11 cellular contexts compared by ENCODE assay signal in genomic region chr1:117077267-117077666, GRCh38. TPM values are rescaled to one million over a fixed set of nuclear protein-coding genes. Genes with fewer than 3 reads are reported as not detected.
DNase-seq lines count a peak whose midpoint lies in the region; ATAC-seq, FAIRE-seq and TF ChIP-seq lines count a peak whose summit lies in the region.
"Had no signal": no experiment of that assay in that cellular context is flagged by ENCODE, and none has a peak within 500 bp of the region (broad histone marks: within the 10 kb centered on the region; RNA-seq: fewer than 3 reads in every experiment).

No MANE protein-coding gene starts in this region.

- no TSS peak for BruUV-seq in GM12878 (replicated peaks; lab: Mats Ljungman, UMichigan)

- H3K79me2 ChIP-seq in GM12878 (ENCODE audit: control insufficient read depth, insufficient read depth, low read length) (peaks cover 3% of the 10 kb centered on the region), osteoblast (ENCODE audit: insufficient read depth, low read length) (no peaks in the 10 kb centered on the region)

- FAIRE-seq in GM12878 (lab: Jason Lieb, UNC) = no peak

- H2AFZ ChIP-seq in GM12878 (ENCODE audit: control insufficient read depth, low read depth, low read length) (no peak overlapping the region), osteoblast (ENCODE audit: low read length) (no peak overlapping the region)

- H3K4me3 ChIP-seq in GM12878 (no peak overlapping the region), osteoblast (ENCODE audit: insufficient read depth, low read length) (no peak overlapping the region)
- H3K4me3 ChIP-seq: sigmoid colon had no signal

- H3K4me1 ChIP-seq in GM12878 (ENCODE audit: control insufficient read depth, insufficient read depth, low read length) (no peaks in the 10 kb centered on the region), osteoblast (ENCODE audit: insufficient read depth, low read length) (peaks cover 14% of the 10 kb centered on the region)

- in situ Hi-C loops in GM12878 (cut with MboI) = loop anchor here (10.0 kb wide), 1 partner anchor 692 kb away; no protein-coding TSS in a partner anchor

- H3K27ac ChIP-seq in GM12878 (ENCODE audit: control insufficient read depth, insufficient read depth) (no peak overlapping the region), osteoblast (ENCODE audit: low read depth, low read length) (peak overlapping the region; percentile 61)
- H3K27ac ChIP-seq: sigmoid colon had no signal

- H4K20me1 ChIP-seq in GM12878 (ENCODE audit: control insufficient read depth, insufficient read depth) (no peaks in the 10 kb centered on the region), osteoblast (ENCODE audit: insufficient read depth, low read length) (no peaks in the 10 kb centered on the region)

- RAD21 ChIA-PET in GM12878 (lab: Charles Lee; ENCODE audit: unreplicated experiment) = no interaction called here

- TF ChIP-seq CTCF in GM12878 (IDR thresholded peaks at IDR 0.05 in 2 of 3, conservative IDR thresholded peaks at IDR 0.05 in 1 of 3; ENCODE audit: control insufficient read depth in 2 of 3, extremely low read depth in 1 of 3, insufficient read depth in 1 of 3, low read depth in 3 of 3, low read length in 3 of 3) (no peak), osteoblast (IDR thresholded peaks at IDR 0.05; ENCODE audit: extremely low read depth, low read depth, low read length) (no peak)

- POLR2A ChIA-PET in GM12878 (lab: Charles Lee) = no interaction called here

- SMC1A ChIA-PET in GM12878 (lab: Charles Lee; ENCODE audit: uncharacterized antibody, unreplicated experiment) = interaction anchor here (0.9 kb wide), 1 partner anchor 52 kb away, joined by 3 read pairs; no protein-coding TSS in a partner anchor

- no peaks in the 10 kb centered on the region for H3K9me3 ChIP-seq in GM12878 (replicated peaks; ENCODE audit: control insufficient read depth, insufficient read depth, low read length)
- H3K9me3 ChIP-seq in osteoblast (ENCODE audit: low read depth, low read length) = no peaks in the 10 kb centered on the region
- H3K9me3 ChIP-seq: sigmoid colon had no signal

- peak; percentile 27; the same call in 2 of the 3 replicates for ATAC-seq in GM12878

- intact Hi-C loops in GM12878 (cut with micrococcal nuclease; ENCODE audit: unreplicated experiment) = no loop called here
- intact Hi-C loops in cardiac septum (cut with DNase I) = no loop called here

- no peak for TF ChIP-seq RAD21 in GM12878 (IDR thresholded peaks at IDR 0.05; ENCODE audit: insufficient read depth, low read depth, low read length)

- H3K27me3 ChIP-seq in GM12878 (replicated peaks in 1 of 2; ENCODE audit: control insufficient read depth in 2 of 2, insufficient read depth in 2 of 2, low read length in 1 of 2) (no peaks in the 10 kb centered on the region), osteoblast (ENCODE audit: insufficient read depth, low read length) (no peaks in the 10 kb centered on the region)
- H3K27me3 ChIP-seq: sigmoid colon had no signal

- peaks cover 31 to 47% of the 10 kb centered on the region in 2 experiments for H3K36me3 ChIP-seq in GM12878 (ENCODE audit: control insufficient read depth in 2 of 2, insufficient read depth in 2 of 2, low read length in 1 of 2)
- H3K36me3 ChIP-seq in osteoblast (ENCODE audit: insufficient read depth, low read length) = peaks cover 35% of the 10 kb centered on the region

- CTCF ChIA-PET in GM12878 (lab: Yijun Ruan, JAX) = no interaction called here

- WGBS in GM12878 (ENCODE audit: insufficient coverage, insufficient replicate concordance, low lambda C conversion rate, missing lambda C conversion rate) = 50% methylated on average over 3 of the region's 3 CpGs

- H3K4me2 ChIP-seq in GM12878 (ENCODE audit: control insufficient read depth, insufficient read depth) (no peak overlapping the region), osteoblast (ENCODE audit: insufficient read depth, low read length) (no peak overlapping the region)

- no peak overlapping the region for H3K9ac ChIP-seq in GM12878 (ENCODE audit: control insufficient read depth, insufficient read depth, low read length)

- DNase-seq in EH (ENCODE audit: low read depth) (peak; percentile 87), RPMI7951 (ENCODE audit: low read depth) (peak; percentile 80), GM12878 (ENCODE audit: low read depth, low spot score) (no peak), osteoblast (ENCODE audit: insufficient read length, low spot score, missing footprints) (peak; percentile 91), NCI-H345 treated with DMSO at 0.1 percent for 48 hours (lab: John Stamatoyannopoulos, UW; ENCODE audit: unreplicated experiment) (no peak), NCI-H1694 (lab: John Stamatoyannopoulos, UW) (no peak), NCI-H446 (lab: John Stamatoyannopoulos, UW) (no peak), cardiac septum (ENCODE audit: low spot score) (no peak)
- DNase-seq: anterior cingulate cortex, immature natural killer cell, sigmoid colon had no signal

- no peak for TF ChIP-seq EP300 in GM12878 (IDR thresholded peaks at IDR 0.05; ENCODE audit: borderline replicate concordance in 1 of 2, control insufficient read depth in 1 of 2, low read depth in 2 of 2, low read length in 2 of 2)

- TF ChIP-seq POLR2A in GM12878 (IDR thresholded peaks at IDR 0.05; ENCODE audit: low read depth, low read length) = no peak

TF ChIP-seq in GM12878, 131 proteins besides CTCF, POLR2A, EP300 and RAD21 (continues in another document):
- no peak for TF ChIP-seq WRNIP1 (IDR thresholded peaks at IDR 0.05; ENCODE audit: borderline replicate concordance, low read depth, low read length)
- TF ChIP-seq PBX3 (IDR thresholded peaks at IDR 0.05; ENCODE audit: insufficient replicate concordance, low read depth, low read length) = peak; percentile 24
- TF ChIP-seq BCL3 (IDR thresholded peaks at IDR 0.05; ENCODE audit: borderline replicate concordance, insufficient read depth, low read depth, low read length, poor library complexity, severe bottlenecking) = peak; percentile 85

RNA-seq across cellular contexts. Expression of gene TTF2, which starts 17.1 kb away (rescaled TPM):
- total RNA-seq in RPMI7951 (2014; rRNA removed; shearing (Covaris generic)) = 12.8 and 23.4 TPM in 2 replicates
- total RNA-seq in GM12878 (2013; cell fraction: nucleolus; rRNA removed) = 655 and 686 TPM in 2 replicates
- total RNA-seq in GM12878 (2014; rRNA removed) (82.1 and 96.0 TPM in 2 replicates), GM12878 (2014; rRNA removed; fragmentation: Illumina TruSeq; extraction: Trizol) (74.3 and 75.4 TPM in 2 replicates), GM12878 (2021) (114 and 121 TPM in 2 replicates), osteoblast (5.4 and 9.1 TPM in 2 replicates), cardiac septum (9.4 TPM)
- polyA plus RNA-seq in GM12878 (2011; ENCODE audit: low read depth) = 12.0 TPM
- polyA plus RNA-seq in GM12878 (2011; rRNA removed) (132 and 134 TPM in 2 replicates), GM12878 (2014; fragmentation: Illumina TruSeq; extraction: Trizol) (63.8 and 94.6 TPM in 2 replicates), GM12878 (2014; fragmentation: Nextera tagmentation; extraction: Ambion mirVana) (10 to 100 TPM; 17.7 to 20.8 TPM), GM12878 (2014; rRNA removed) (63.9 and 66.4 TPM in 2 replicates), GM12878 (2016; fragmentation: Nextera tagmentation; extraction: Ambion mirVana) (100 to 1,000 TPM; 110 to 125 TPM)
- 98.6 and 111 TPM in 2 replicates for polyA plus RNA-seq in GM12878 (2011; cell fraction: cytosol; rRNA removed)
- 189 and 202 TPM in 2 replicates for polyA plus RNA-seq in GM12878 (2011; cell fraction: nucleus; rRNA removed)
- 22.7 and 35.5 TPM in 2 replicates for polyA plus RNA-seq in GM12878 (2012)
- 79.6 and 137 TPM in 2 replicates for polyA minus RNA-seq in GM12878 (2011; rRNA and poly(A)+ RNA removed)
- polyA minus RNA-seq in GM12878 (2011; cell fraction: cytosol; rRNA and poly(A)+ RNA removed) = 44.4 and 49.2 TPM in 2 replicates
- polyA minus RNA-seq in GM12878 (2011; cell fraction: nucleus; rRNA and poly(A)+ RNA removed) = 111 and 144 TPM in 2 replicates

RNA-seq across cellular contexts. Expression of gene TRIM45, which starts 44.3 kb away (rescaled TPM):
- total RNA-seq in RPMI7951 (2014; rRNA removed; shearing (Covaris generic)) = 3.3 and 3.6 TPM in 2 replicates
- 0.47 and 0.58 TPM in 2 replicates for total RNA-seq in GM12878 (2013; cell fraction: nucleolus; rRNA removed)
- total RNA-seq in GM12878 (2014; rRNA removed) (0.40 and 0.54 TPM in 2 replicates), GM12878 (2014; rRNA removed; fragmentation: Illumina TruSeq; extraction: Trizol) (0.23 and 0.31 TPM in 2 replicates), GM12878 (2021) (0.44 and 0.48 TPM in 2 replicates), osteoblast (1.4 and 2.1 TPM in 2 replicates), cardiac septum (8.9 TPM)
- polyA plus RNA-seq in GM12878 (2011; ENCODE audit: low read depth) = 0.92 TPM
- polyA plus RNA-seq in GM12878 (2011; rRNA removed) (0.30 and 0.48 TPM in 2 replicates), GM12878 (2014; fragmentation: Illumina TruSeq; extraction: Trizol) (0.54 and 0.56 TPM in 2 replicates), GM12878 (2014; fragmentation: Nextera tagmentation; extraction: Ambion mirVana) (under 1 TPM; 0.42 TPM), GM12878 (2014; rRNA removed) (0.43 and 0.56 TPM in 2 replicates), GM12878 (2016; fragmentation: Nextera tagmentation; extraction: Ambion mirVana) (under 1 TPM; 0.60 to 0.86 TPM)
- 0.54 and 0.64 TPM in 2 replicates for polyA plus RNA-seq in GM12878 (2011; cell fraction: cytosol; rRNA removed)
- 0.78 and 1.1 TPM in 2 replicates for polyA plus RNA-seq in GM12878 (2011; cell fraction: nucleus; rRNA removed)
- polyA plus RNA-seq in GM12878 (2012) = 0.87 and 0.88 TPM in 2 replicates
- polyA minus RNA-seq in GM12878 (2011; rRNA and poly(A)+ RNA removed) = 0.15 TPM in 2 replicates
- not detected in 2 replicates for polyA minus RNA-seq in GM12878 (2011; cell fraction: cytosol; rRNA and poly(A)+ RNA removed)
- 0.12 and 0.57 TPM in 2 replicates for polyA minus RNA-seq in GM12878 (2011; cell fraction: nucleus; rRNA and poly(A)+ RNA removed)
- polyA plus RNA-seq: immature natural killer cell had no signal

Comparison
In these comparisons a context has a peak if more than half of its experiments do, and no peak if none do; other contexts are left out.
1. DNase-seq: peak in EH (single experiment), RPMI7951 (single experiment) and osteoblast (single experiment); none in GM12878 (single experiment), NCI-H345 treated with DMSO at 0.1 percent for 48 hours (single experiment), NCI-H1694 (single experiment), NCI-H446 (0 of 2) and cardiac septum (single experiment).